ENCODE assay signal across 8 cellular contexts in genomic region chr1:109493227-109493626, GRCh38. TPM values are rescaled to one million over a fixed set of nuclear protein-coding genes. Genes with fewer than 3 reads are reported as not detected.
DNase-seq lines count a peak whose midpoint lies in the region; ATAC-seq and TF ChIP-seq lines count a peak whose summit lies in the region.

No MANE protein-coding gene starts in this region.

- H3K27me3 ChIP-seq in CD4-positive, alpha-beta T cell (ENCODE audit: control insufficient read depth, insufficient read depth, low read length), result no peaks in the 10 kb centered on the region
- H3K27me3 ChIP-seq in Loucy (ENCODE audit: insufficient read depth, low read length, poor library complexity, severe bottlenecking) (no peaks in the 10 kb centered on the region), osteoblast (ENCODE audit: insufficient read depth, low read length) (no peaks in the 10 kb centered on the region)

- POLR2A ChIA-PET in CD4-positive, alpha-beta T cell (lab: Charles Lee), result interaction anchor here (0.8 to 22.6 kb wide), 8 partner anchors 9 to 541 kb away, joined by 4 to 318 read pairs (median 17); partner anchors contain the start of genes AMIGO1, ATXN7L2, GNAI3 and STRIP1

- no peak overlapping the region for H3K27ac ChIP-seq in CD4-positive, alpha-beta T cell (ENCODE audit: low read depth, low read length)
- H3K27ac ChIP-seq in cingulate gyrus (ENCODE audit: low read depth, low read length) (peak overlapping the region; percentile 84), osteoblast (ENCODE audit: low read depth, low read length) (no peak overlapping the region)

- peak overlapping the region; percentile 91; the same call in 1 of the 2 replicates for H2AFZ ChIP-seq in Loucy (ENCODE audit: low read length)
- H2AFZ ChIP-seq in osteoblast (ENCODE audit: low read length), result peak overlapping the region; percentile 99

- H3K27me3 Mint-ChIP-seq in CD4-positive, alpha-beta T cell, result no peaks in the 10 kb centered on the region

- CTCF ChIA-PET in CD4-positive, alpha-beta T cell (lab: Charles Lee), result interaction anchor here (1.2 to 24.2 kb wide), 7 partner anchors 10 to 68 kb away, joined by 5 to 474 read pairs (median 11); partner anchors contain the start of genes ATXN7L2, GNAI3 and PSMA5

- H4K20me1 ChIP-seq in Loucy (ENCODE audit: insufficient read depth, low read length, poor library complexity, severe bottlenecking) (peaks cover 7% of the 10 kb centered on the region), osteoblast (ENCODE audit: insufficient read depth, low read length) (peaks cover 13% of the 10 kb centered on the region)

- peaks cover 30% of the 10 kb centered on the region for H3K79me2 ChIP-seq in Loucy (ENCODE audit: insufficient read depth, low read length)
- peaks cover 36% of the 10 kb centered on the region for H3K79me2 ChIP-seq in osteoblast (ENCODE audit: insufficient read depth, low read length)

- H3K9me2 ChIP-seq in Loucy (replicated peaks; ENCODE audit: low read depth, low read length), result no peaks in the 10 kb centered on the region

- no peaks in the 10 kb centered on the region for H3F3A ChIP-seq in Loucy (ENCODE audit: low read depth)

- peaks cover 49% of the 10 kb centered on the region for H3K4me1 Mint-ChIP-seq in CD4-positive, alpha-beta T cell (ENCODE audit: low read depth)

- peak overlapping the region; percentile 97 for H3K4me3 Mint-ChIP-seq in CD4-positive, alpha-beta T cell

- H3K4me2 ChIP-seq in Loucy (ENCODE audit: low read depth, low read length, poor library complexity, severe bottlenecking), result peak overlapping the region; percentile 51
- peak overlapping the region; percentile 83 for H3K4me2 ChIP-seq in osteoblast (ENCODE audit: insufficient read depth, low read length)

- TF ChIP-seq CTCF in CD4-positive, alpha-beta T cell (IDR thresholded peaks at IDR 0.05), result no peak
- TF ChIP-seq CTCF in Loucy (conservative IDR thresholded peaks at IDR 0.05; ENCODE audit: low read length), result no peak
- TF ChIP-seq CTCF in osteoblast (IDR thresholded peaks at IDR 0.05; ENCODE audit: extremely low read depth, low read depth, low read length), result no peak
- no peak for TF ChIP-seq CTCF in omental fat pad (IDR thresholded peaks at IDR 0.05)

- no peaks in the 10 kb centered on the region for H3K9me3 Mint-ChIP-seq in CD4-positive, alpha-beta T cell

- H3K9me3 ChIP-seq in CD4-positive, alpha-beta T cell (ENCODE audit: control insufficient read depth, low read length), result no peaks in the 10 kb centered on the region
- H3K9me3 ChIP-seq in Loucy (ENCODE audit: insufficient read depth, low read depth, low read length), result no peaks in the 10 kb centered on the region
- H3K9me3 ChIP-seq in osteoblast (ENCODE audit: low read depth, low read length), result no peaks in the 10 kb centered on the region

- H3K4me3 ChIP-seq in Loucy (ENCODE audit: low read length, poor library complexity, severe bottlenecking), result peak overlapping the region; percentile 96
- H3K4me3 ChIP-seq in osteoblast (ENCODE audit: insufficient read depth, low read length), result peak overlapping the region; percentile 100

- peaks cover 21% of the 10 kb centered on the region for H3K4me1 ChIP-seq in Loucy (ENCODE audit: insufficient read depth, low read length, poor library complexity, severe bottlenecking)
- peaks cover 11% of the 10 kb centered on the region for H3K4me1 ChIP-seq in osteoblast (ENCODE audit: insufficient read depth, low read length)

- ATAC-seq in CD4-positive, alpha-beta T cell (ENCODE audit: poor library complexity), result no peak
- ATAC-seq in HG02970 (IDR thresholded peaks at IDR 0.05; ENCODE audit: low FRiP score, unreplicated experiment), result no peak
- ATAC-seq in omental fat pad (ENCODE audit: low FRiP score), result no peak

- peaks cover 6% of the 10 kb centered on the region; the same call in 1 of the 2 replicates for H3K36me3 ChIP-seq in Loucy (ENCODE audit: insufficient read depth, low read length)
- H3K36me3 ChIP-seq in osteoblast (ENCODE audit: insufficient read depth, low read length), result peaks cover 31% of the 10 kb centered on the region

- H3K9ac ChIP-seq in Loucy (ENCODE audit: low read depth, low read length, poor library complexity, severe bottlenecking), result peak overlapping the region; percentile 69

- peak overlapping the region; percentile 88 for H3K27ac Mint-ChIP-seq in CD4-positive, alpha-beta T cell

- H3K36me3 Mint-ChIP-seq in CD4-positive, alpha-beta T cell (ENCODE audit: low read depth), result peaks cover 48% of the 10 kb centered on the region

- no peak for DNase-seq in CD4-positive, alpha-beta T cell
- DNase-seq in osteoblast (ENCODE audit: insufficient read length, low spot score, missing footprints), result peak; percentile 86
- DNase-seq in NK-92 (lab: John Stamatoyannopoulos, UW; ENCODE audit: unreplicated experiment), result no peak
- no peak for DNase-seq in omental fat pad (ENCODE audit: low spot score)
- DNase-seq in stimulated activated CD4-positive, alpha-beta T cell treated with anti-CD3 and anti-CD28 coated beads, Interleukin-4, amount 100 ng/mL, for 24 hours, result no peak

- intact Hi-C loops in CD4-positive, alpha-beta T cell (cut with DNase I, micrococcal nuclease), result loop anchor here in 1 of 2 experiments (5.0 kb wide), 2 partner anchors 129 to 231 kb away; no protein-coding TSS in a partner anchor

RNA-seq across cellular contexts. Expression of gene CYB561D1, which starts 0.7 kb away (rescaled TPM):
- 10 to 100 TPM; 12.0 to 15.0 TPM for total RNA-seq in CD4-positive, alpha-beta T cell
- total RNA-seq in osteoblast, result 6.5 and 10.5 TPM in 2 replicates
- total RNA-seq in omental fat pad, result 10 to 100 TPM in 1 of 4 donors, 1 to 10 TPM in 3; 6.1 to 12.0 (median 8.4) TPM

RNA-seq across cellular contexts. Expression of gene ATXN7L2, which starts 9.5 kb away (rescaled TPM):
- total RNA-seq in CD4-positive, alpha-beta T cell, result 10 to 100 TPM; 11.8 to 13.1 TPM
- total RNA-seq in osteoblast (1.8 and 3.5 TPM in 2 replicates), omental fat pad (1 to 10 TPM; 3.5 to 5.3 (median 4.7) TPM)

RNA-seq across cellular contexts. Expression of gene AMIGO1, which starts 16.3 kb away (rescaled TPM):
- total RNA-seq in CD4-positive, alpha-beta T cell, result 10 to 100 TPM; 16.9 TPM
- total RNA-seq in osteoblast (2.1 and 2.5 TPM in 2 replicates), omental fat pad (10 to 100 TPM in 1 of 4 donors, 1 to 10 TPM in 3; 2.4 to 10.6 (median 5.9) TPM)

RNA-seq across cellular contexts. Expression of gene SYPL2, which starts 26.9 kb away (rescaled TPM):
- total RNA-seq in CD4-positive, alpha-beta T cell, result not detected
- total RNA-seq in osteoblast (0.88 and 1.8 TPM in 2 replicates), omental fat pad (1 to 10 TPM; 1.7 to 3.7 (median 2.2) TPM)

RNA-seq across cellular contexts. Expression of gene GPR61, which starts 46.4 kb away (rescaled TPM):
- total RNA-seq in CD4-positive, alpha-beta T cell, result under 1 TPM; 0.53 to 0.85 TPM
- total RNA-seq in osteoblast (not detected in 2 replicates), omental fat pad (not detected)
